28 cellular contexts compared by ENCODE assay signal in the genomic region with DNA sequence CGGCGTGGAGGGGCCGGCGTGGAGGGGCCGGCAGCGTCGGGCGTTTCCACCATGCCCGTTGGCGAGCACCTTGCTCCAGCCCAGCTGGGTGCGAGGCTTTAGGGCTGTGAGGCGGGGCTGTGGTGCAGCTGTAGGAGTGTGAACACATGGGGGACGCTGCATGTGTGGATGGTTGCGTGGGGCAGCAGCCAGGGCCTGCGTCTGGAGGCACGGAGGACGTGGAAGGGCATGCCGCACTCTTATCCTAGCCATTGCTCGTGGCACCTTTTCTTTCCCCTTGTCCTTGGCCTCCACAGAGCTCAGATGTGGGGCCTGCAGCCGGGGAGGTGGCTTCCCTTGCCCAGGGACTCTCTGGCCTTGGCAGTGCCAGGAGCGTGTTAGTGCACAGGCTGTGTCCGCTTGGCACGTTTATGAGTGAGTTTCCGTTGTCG. TPM values are rescaled to one million over a fixed set of nuclear protein-coding genes. Genes with fewer than 3 reads are reported as not detected.
DNase-seq lines count a peak whose midpoint lies in the region; ATAC-seq and TF ChIP-seq lines count a peak whose summit lies in the region.
"Had no signal": no experiment of that assay in that cellular context is flagged by ENCODE, and none has a peak within 500 bp of the region (broad histone marks: within the 10 kb centered on the region; RNA-seq: fewer than 3 reads in every experiment).

No MANE protein-coding gene starts in this region.

- peaks cover 0 to 18% (median 2%) of the 10 kb centered on the region in 4 donors for H3K4me1 Mint-ChIP-seq in naive thymus-derived CD8-positive, alpha-beta T cell
- peaks cover 10% of the 10 kb centered on the region for H3K4me1 Mint-ChIP-seq in stimulated activated effector memory CD8-positive, alpha-beta T cell treated with anti-CD3 and anti-CD28 coated beads, Interleukin-12 subunit alpha, Interleukin-12 subunit beta, amount 100 ng/mL, for 72 hours
- H3K4me1 Mint-ChIP-seq: neural crest cell had no signal

- no peak for ATAC-seq in naive thymus-derived CD8-positive, alpha-beta T cell
- ATAC-seq in stimulated activated effector memory CD8-positive, alpha-beta T cell treated with anti-CD3 and anti-CD28 coated beads, Interleukin-12 subunit alpha, Interleukin-12 subunit beta, amount 100 ng/mL, for 72 hours: no peak
- ATAC-seq: gastroesophageal sphincter had no signal

- peak overlapping the region; percentile 58 for H3K27ac ChIP-seq in angular gyrus (ENCODE audit: low read depth, low read length)
- H3K27ac ChIP-seq in osteoblast (ENCODE audit: low read depth, low read length): no peak overlapping the region
- H3K27ac ChIP-seq: cardiac muscle cell, gastroesophageal sphincter, HL-60, KMS-11, pancreas, uterus had no signal

- no peak for TF ChIP-seq CTCF in osteoblast (IDR thresholded peaks at IDR 0.05; ENCODE audit: extremely low read depth, low read depth, low read length)

- no peak overlapping the region for H3K4me2 ChIP-seq in osteoblast (ENCODE audit: insufficient read depth, low read length)
- H3K4me2 ChIP-seq: KMS-11 had no signal

- peaks cover 8% of the 10 kb centered on the region for H3K4me1 ChIP-seq in osteoblast (ENCODE audit: insufficient read depth, low read length)
- H3K4me1 ChIP-seq: pancreas, uterus had no signal

- H4K20me1 ChIP-seq in osteoblast (ENCODE audit: insufficient read depth, low read length): peaks cover 29% of the 10 kb centered on the region

- H3K9me3 ChIP-seq in osteoblast (ENCODE audit: low read depth, low read length): no peaks in the 10 kb centered on the region
- H3K9me3 ChIP-seq: gastroesophageal sphincter, MG63, pancreas, uterus had no signal

- peaks cover 29% of the 10 kb centered on the region for H3K36me3 ChIP-seq in osteoblast (ENCODE audit: insufficient read depth, low read length)
- H3K36me3 ChIP-seq: uterus had no signal

- POLR2A ChIA-PET in naive thymus-derived CD8-positive, alpha-beta T cell (lab: Charles Lee): no interaction called here

- no peaks in the 10 kb centered on the region for H3K27me3 Mint-ChIP-seq in naive thymus-derived CD8-positive, alpha-beta T cell
- H3K27me3 Mint-ChIP-seq: activated naive CD8-positive, alpha-beta T cell; CD4-positive, alpha-beta T cell; stimulated activated naive CD8-positive, alpha-beta T cell treated with anti-CD3 and anti-CD28 coated beads, Interleukin-15, Interleukin-2, amounts not matched to agents 100 ng/mL and 50 ng/mL, for 24 hours had no signal

- no peaks in the 10 kb centered on the region for H3K27me3 ChIP-seq in osteoblast (ENCODE audit: insufficient read depth, low read length)
- H3K27me3 ChIP-seq: cardiac muscle cell, gastroesophageal sphincter, MG63, pancreas, uterus had no signal

- peaks cover 0 to 52% (median 8%) of the 10 kb centered on the region in 3 donors for H3K36me3 Mint-ChIP-seq in naive thymus-derived CD8-positive, alpha-beta T cell
- H3K36me3 Mint-ChIP-seq in stimulated activated effector memory CD8-positive, alpha-beta T cell treated with anti-CD3 and anti-CD28 coated beads, Interleukin-12 subunit alpha, Interleukin-12 subunit beta, amount 100 ng/mL, for 72 hours: peaks cover 49% of the 10 kb centered on the region
- H3K36me3 Mint-ChIP-seq: activated naive CD8-positive, alpha-beta T cell had no signal

- H3K4me3 ChIP-seq in osteoblast (ENCODE audit: insufficient read depth, low read length): no peak overlapping the region
- H3K4me3 ChIP-seq: cardiac muscle cell, gastroesophageal sphincter, MG63, pancreas, uterus had no signal

- H3K79me2 ChIP-seq in osteoblast (ENCODE audit: insufficient read depth, low read length): peaks cover 20% of the 10 kb centered on the region

- H3K9me3 Mint-ChIP-seq in naive thymus-derived CD8-positive, alpha-beta T cell: no peaks in the 10 kb centered on the region
- no peaks in the 10 kb centered on the region for H3K9me3 Mint-ChIP-seq in stimulated activated effector memory CD8-positive, alpha-beta T cell treated with anti-CD3 and anti-CD28 coated beads, Interleukin-12 subunit alpha, Interleukin-12 subunit beta, amount 100 ng/mL, for 72 hours
- H3K9me3 Mint-ChIP-seq: activated T-helper 2 cell treated with anti-CD3 and anti-CD28 coated beads, Interferon-gamma antibody, Interleukin-2, Interleukin-4, amounts not matched to agents 10 μg/mL and 5 μg/mL and 100 μg/mL, durations not matched to agents 14 hours and 24 hours and 36 hours; CD4-positive, alpha-beta T cell; immature natural killer cell; neural crest cell; stimulated activated naive CD8-positive, alpha-beta T cell treated with anti-CD3 and anti-CD28 coated beads, Interleukin-15, Interleukin-2, amounts not matched to agents 100 ng/mL and 50 ng/mL, for 24 hours; T-helper 2 cell treated with Interferon-gamma antibody and Interleukin-4, amounts not matched to agents 5 μg/mL and 100 μg/mL, for 36 hours had no signal

- H3K4me3 Mint-ChIP-seq in naive thymus-derived CD8-positive, alpha-beta T cell: no peak overlapping the region
- H3K4me3 Mint-ChIP-seq in stimulated activated effector memory CD8-positive, alpha-beta T cell treated with anti-CD3 and anti-CD28 coated beads, Interleukin-12 subunit alpha, Interleukin-12 subunit beta, amount 100 ng/mL, for 72 hours: no peak overlapping the region
- H3K4me3 Mint-ChIP-seq: activated naive CD8-positive, alpha-beta T cell; CD4-positive, alpha-beta T cell; immature natural killer cell; neural crest cell; stimulated activated naive CD8-positive, alpha-beta T cell treated with anti-CD3 and anti-CD28 coated beads, Interleukin-15, Interleukin-2, amounts not matched to agents 100 ng/mL and 50 ng/mL, for 24 hours; T-helper 2 cell treated with Interferon-gamma antibody and Interleukin-4, amounts not matched to agents 5 μg/mL and 100 μg/mL, for 36 hours had no signal

- in situ Hi-C loops in G401 (cut with HindIII; ENCODE audit: low sequenced_read_pairs): no loop called here

- H3K27ac Mint-ChIP-seq in naive thymus-derived CD8-positive, alpha-beta T cell: no peak overlapping the region
- H3K27ac Mint-ChIP-seq in stimulated activated effector memory CD8-positive, alpha-beta T cell treated with anti-CD3 and anti-CD28 coated beads, Interleukin-12 subunit alpha, Interleukin-12 subunit beta, amount 100 ng/mL, for 72 hours: no peak overlapping the region
- H3K27ac Mint-ChIP-seq: activated naive CD8-positive, alpha-beta T cell; activated T-helper 2 cell treated with anti-CD3 and anti-CD28 coated beads, Interferon-gamma antibody, Interleukin-2, Interleukin-4, amounts not matched to agents 10 μg/mL and 5 μg/mL and 100 μg/mL, durations not matched to agents 14 hours and 24 hours and 36 hours; CD4-positive, alpha-beta T cell; immature natural killer cell; stimulated activated naive CD8-positive, alpha-beta T cell treated with anti-CD3 and anti-CD28 coated beads, Interleukin-15, Interleukin-2, amounts not matched to agents 100 ng/mL and 50 ng/mL, for 24 hours; T-helper 2 cell treated with Interferon-gamma antibody and Interleukin-4, amounts not matched to agents 5 μg/mL and 100 μg/mL, for 36 hours had no signal

- DNase-seq in G401 (ENCODE audit: low spot score) (peak; percentile 60), epidermal melanocyte (ENCODE audit: insufficient read length, low spot score) (peak; percentile 12), osteoblast (ENCODE audit: insufficient read length, low spot score, missing footprints) (peak; percentile 59), SIG-M5 (lab: John Stamatoyannopoulos, UW) (no peak)
- no peak for DNase-seq in naive thymus-derived CD8-positive, alpha-beta T cell
- no peak for DNase-seq in activated effector memory CD4-positive, alpha-beta T cell treated with Interleukin-2 at 50 U/mL for 16 hours
- no peak for DNase-seq in stimulated activated effector memory CD8-positive, alpha-beta T cell treated with anti-CD3 and anti-CD28 coated beads, Interleukin-12 subunit alpha, Interleukin-12 subunit beta, amount 100 ng/mL, for 72 hours (ENCODE audit: low spot score in 2 of 2)
- DNase-seq: activated CD4-positive, alpha-beta T cell treated with anti-CD3 and anti-CD28 coated beads for 1 hour; CD4-positive, alpha-beta T cell; immature natural killer cell; mesenchymal stem cell; NCI-H1105; NCI-H187 treated with DMSO at 0.1 percent for 48 hours; NCI-H510A treated with DMSO at 0.1 percent for 48 hours had no signal

- H2AFZ ChIP-seq in osteoblast (ENCODE audit: low read length): no peak overlapping the region

RNA-seq across cellular contexts. Expression of a gene that starts 47.8 kb away (rescaled TPM):
- 8.4 and 14.7 TPM in 2 replicates for total RNA-seq in G401 (2014; rRNA removed; shearing (Covaris generic))
- total RNA-seq in osteoblast: 19.2 and 23.2 TPM in 2 replicates
- 10 to 100 TPM; 66.1 to 69.7 TPM for total RNA-seq in naive thymus-derived CD8-positive, alpha-beta T cell
- polyA plus RNA-seq in naive thymus-derived CD8-positive, alpha-beta T cell: 10 to 100 TPM; 27.1 to 44.7 (median 28.6) TPM

RNA-seq across cellular contexts. Expression of a gene that starts 54.5 kb away (rescaled TPM):
- 1.4 TPM in 1 of 2 replicates, not detected in the other for total RNA-seq in G401 (2014; rRNA removed; shearing (Covaris generic))
- total RNA-seq in osteoblast: not detected in 2 replicates
- total RNA-seq in naive thymus-derived CD8-positive, alpha-beta T cell: 1 to 10 TPM; 1.6 to 2.1 TPM
- polyA plus RNA-seq in naive thymus-derived CD8-positive, alpha-beta T cell: 1 to 10 TPM in 2 of 3 donors, under 1 TPM in 1; 0.81 to 6.0 (median 2.8) TPM
- total RNA-seq: activated T-helper 2 cell treated with anti-CD3 and anti-CD28 coated beads, Interferon-gamma antibody, Interleukin-2, Interleukin-4, amounts not matched to agents 10 μg/mL and 5 μg/mL and 100 μg/mL, durations not matched to agents 14 hours and 24 hours and 36 hours; astrocyte; neural crest cell had no signal

Comparison
In these comparisons a context has a peak if more than half of its experiments do, and no peak if none do; other contexts are left out.
1. DNase-seq: peak in G401 (single experiment), epidermal melanocyte (single experiment) and osteoblast (single experiment); none in naive thymus-derived CD8-positive, alpha-beta T cell (0 of 10), activated effector memory CD4-positive, alpha-beta T cell treated with Interleukin-2 at 50 U/mL for 16 hours (single experiment), stimulated activated effector memory CD8-positive, alpha-beta T cell treated with anti-CD3 and anti-CD28 coated beads, Interleukin-12 subunit alpha, Interleukin-12 subunit beta, amount 100 ng/mL, for 72 hours (0 of 2) and SIG-M5 (single experiment).